Comparison of ENCODE assay signal across 22 cellular contexts in genomic region chr1:20555758-20556120, GRCh38. TPM values are rescaled to one million over a fixed set of nuclear protein-coding genes. Genes with fewer than 3 reads are reported as not detected.
"Had no signal": no experiment of that assay in that cellular context is flagged by ENCODE, and none has a peak within 500 bp of the region (broad histone marks: within the 10 kb centered on the region; RNA-seq: fewer than 3 reads in every experiment).

No MANE protein-coding gene starts in this region.

- H3K4me3 ChIP-seq: cardiac muscle cell, lung, ovary, prostate gland, right atrium auricular region, upper lobe of right lung had no signal

- ATAC-seq: activated T-cell treated with anti-CD3 and anti-CD28 coated beads, Interleukin-2, amount 50 U/mL, for 72 hours; left lobe of liver; naive thymus-derived CD4-positive, alpha-beta T cell; stimulated activated naive CD8-positive, alpha-beta T cell treated with anti-CD3 and anti-CD28 coated beads, Interleukin-15, Interleukin-2, amounts not matched to agents 100 U/mL and 50 U/mL, for 24 hours; upper lobe of right lung had no signal

- DNase-seq: activated CD4-positive, alpha-beta T cell treated with anti-CD3 and anti-CD28 coated beads for 4 hours; activated CD4-positive, alpha-beta T cell treated with anti-CD3 and anti-CD28 coated beads, Interleukin-2, amount 50 U/mL, for 48 hours; activated CD4-positive, CD25-positive, alpha-beta regulatory T cell; activated effector memory CD4-positive, alpha-beta T cell treated with Interleukin-2 at 50 U/mL for 16 hours; activated naive CD4-positive, alpha-beta T cell treated with anti-CD3 and anti-CD28 coated beads for 36 hours; activated naive CD8-positive, alpha-beta T cell treated with anti-CD3 and anti-CD28 coated beads, Interleukin-2, amount 10 ng/mL, durations not matched to agents 7 days and 5 days; activated T-cell treated with anti-CD3 and anti-CD28 coated beads, Interleukin-2, amount 50 U/mL, for 72 hours; cortex of kidney; endodermal cell; naive thymus-derived CD4-positive, alpha-beta T cell; ovary; stimulated activated CD4-positive, alpha-beta T cell treated with anti-CD3 and anti-CD28 coated beads, Interleukin-12 subunit alpha, Interleukin-12 subunit beta, amount 100 ng/mL, for 4 hours; stimulated activated CD4-positive, alpha-beta T cell treated with anti-CD3 and anti-CD28 coated beads, Interleukin-4, amount 100 ng/mL, for 4 hours; stimulated activated naive CD8-positive, alpha-beta T cell treated with anti-CD3 and anti-CD28 coated beads, Interleukin-15, Interleukin-2, amounts not matched to agents 100 U/mL and 50 U/mL, for 24 hours; upper lobe of right lung had no signal

- H3K27ac ChIP-seq: cardiac muscle cell, neutrophil, ovary, prostate gland, upper lobe of right lung had no signal

- H3K36me3 ChIP-seq: cardiac muscle cell, neutrophil, ovary, prostate gland, right atrium auricular region, upper lobe of right lung had no signal

- H3K9me3 ChIP-seq: neutrophil, ovary, prostate gland, right atrium auricular region, upper lobe of right lung had no signal

- H3K4me1 ChIP-seq: upper lobe of right lung had no signal

- H3K27me3 ChIP-seq: ovary, right atrium auricular region had no signal

RNA-seq across cellular contexts. Expression of gene FAM43B, which starts 3.4 kb away (rescaled TPM):
- polyA plus RNA-seq: fibroblast of lung; naive thymus-derived CD4-positive, alpha-beta T cell had no signal

RNA-seq across cellular contexts. Expression of gene CDA, which starts 33.2 kb away (rescaled TPM):
- polyA plus RNA-seq: cardiac muscle cell; naive thymus-derived CD4-positive, alpha-beta T cell had no signal
